Comparison of ENCODE assay signal across 20 cellular contexts in genomic region chr12:22755629-22756028, GRCh38.
"Had no signal": no experiment of that assay in that cellular context is flagged by ENCODE, and none has a peak within 500 bp of the region (broad histone marks: within the 10 kb centered on the region; RNA-seq: fewer than 3 reads in every experiment).

No MANE protein-coding gene starts in this region.

- DNase-seq: activated CD4-positive, alpha-beta T cell treated with anti-CD3 and anti-CD28 coated beads for 36 hours; activated CD4-positive, alpha-beta T cell treated with anti-CD3 and anti-CD28 coated beads, Interleukin-2, amount 50 U/mL, for 4 hours; activated CD8-positive, alpha-beta memory T cell treated with anti-CD3 and anti-CD28 coated beads for 24 hours; activated CD8-positive, alpha-beta memory T cell treated with anti-CD3 and anti-CD28 coated beads, Interleukin-2, amount 50 U/mL, for 4 hours; activated T-cell treated with anti-CD3 and anti-CD28 coated beads, Interleukin-2, amount 50 U/mL, for 24 hours; brain microvascular endothelial cell; caudate nucleus; dermis blood vessel endothelial cell; effector CD8-positive, alpha-beta T cell; hippocampal formation; kidney glomerular epithelial cell; left lung; midbrain; ovary; right lobe of liver; stimulated activated CD4-positive, alpha-beta T cell treated with anti-CD3 and anti-CD28 coated beads, Interleukin-2, amount 100 ng/mL, for 24 hours; stomach; T-helper 9 cell had no signal

- H3K36me3 ChIP-seq: brain microvascular endothelial cell, left lung, neutrophil, ovary, right lobe of liver, stomach had no signal

- H3K4me3 ChIP-seq: left lung, ovary, right lobe of liver, skin epidermis, stomach had no signal

- H3K27ac ChIP-seq: brain microvascular endothelial cell, left lung, neutrophil, ovary, right lobe of liver, skin epidermis, stomach had no signal

- H3K9me3 ChIP-seq: left lung, neutrophil, ovary, right lobe of liver, stomach had no signal

- H3K4me1 ChIP-seq: left lung had no signal

- H3K27me3 ChIP-seq: brain microvascular endothelial cell, left lung, neutrophil, ovary, right lobe of liver, stomach had no signal
